ENCODE assay signal across 15 cellular contexts in the genomic region with DNA sequence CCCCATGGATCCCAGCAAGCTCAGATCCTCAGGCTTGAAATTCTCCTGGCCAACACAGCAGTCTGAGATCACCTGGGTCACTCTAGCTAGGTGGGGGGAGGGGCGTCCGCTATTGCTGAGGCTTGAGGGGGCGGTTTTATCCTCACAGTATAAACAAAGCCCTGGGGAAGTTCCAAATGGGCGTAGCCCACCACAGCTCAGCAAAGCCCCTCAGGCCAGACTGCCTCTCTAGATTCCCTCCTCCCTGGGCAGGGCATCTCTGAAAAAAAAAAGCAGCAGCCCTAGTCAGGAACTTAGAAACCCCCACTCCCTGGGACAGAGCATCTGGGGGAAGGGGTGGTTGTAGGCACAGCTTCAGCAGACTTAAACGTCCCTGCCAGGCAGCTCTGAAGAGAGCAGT. TPM values are rescaled to one million over a fixed set of nuclear protein-coding genes. Genes with fewer than 3 reads are reported as not detected.
"Had no signal": no experiment of that assay in that cellular context is flagged by ENCODE, and none has a peak within 500 bp of the region (broad histone marks: within the 10 kb centered on the region; RNA-seq: fewer than 3 reads in every experiment).

No MANE protein-coding gene starts in this region.

- DNase-seq: activated CD4-positive, alpha-beta memory T cell treated with anti-CD3 and anti-CD28 coated beads for 36 hours; activated gamma-delta T cell treated with Interleukin-2 at 50 U/mL for 16 hours; activated naive CD8-positive, alpha-beta T cell treated with anti-CD3 and anti-CD28 coated beads, Interleukin-2, amount 10 ng/mL, durations not matched to agents 7 days and 5 days; activated T-cell treated with anti-CD3 and anti-CD28 coated beads, Interleukin-2, amount 50 U/mL, for 48 hours; anterior cingulate cortex; cerebellar nuclear complex; dermis blood vessel endothelial cell; small intestine; T-helper 9 cell; transverse colon had no signal

- H3K27ac Mint-ChIP-seq: activated CD4-positive, alpha-beta memory T cell treated with anti-CD3 and anti-CD28 coated beads for 36 hours; activated naive CD8-positive, alpha-beta T cell treated with anti-CD3 and anti-CD28 coated beads, Interleukin-2, amount 10 ng/mL, durations not matched to agents 7 days and 5 days; mesothelial cell of epicardium had no signal

- H3K27ac ChIP-seq: neutrophil, right atrium auricular region, transverse colon had no signal

- H3K36me3 Mint-ChIP-seq: activated CD4-positive, alpha-beta memory T cell treated with anti-CD3 and anti-CD28 coated beads for 36 hours; activated naive CD8-positive, alpha-beta T cell treated with anti-CD3 and anti-CD28 coated beads, Interleukin-2, amount 10 ng/mL, durations not matched to agents 7 days and 5 days; mesothelial cell of epicardium had no signal

- H3K4me3 Mint-ChIP-seq: activated CD4-positive, alpha-beta memory T cell treated with anti-CD3 and anti-CD28 coated beads for 36 hours; activated naive CD8-positive, alpha-beta T cell treated with anti-CD3 and anti-CD28 coated beads, Interleukin-2, amount 10 ng/mL, durations not matched to agents 7 days and 5 days; mesothelial cell of epicardium had no signal

- H3K9me3 ChIP-seq: neutrophil, transverse colon had no signal

- H3K36me3 ChIP-seq: neutrophil, right atrium auricular region, transverse colon had no signal

- H3K4me1 Mint-ChIP-seq: activated naive CD8-positive, alpha-beta T cell treated with anti-CD3 and anti-CD28 coated beads, Interleukin-2, amount 10 ng/mL, durations not matched to agents 7 days and 5 days; mesothelial cell of epicardium had no signal

- H3K4me3 ChIP-seq: right atrium auricular region, transverse colon had no signal

- H3K27me3 ChIP-seq: neutrophil, right atrium auricular region, transverse colon had no signal

- H3K4me1 ChIP-seq: right atrium auricular region, transverse colon had no signal

- H3K27me3 Mint-ChIP-seq: activated CD4-positive, alpha-beta memory T cell treated with anti-CD3 and anti-CD28 coated beads for 36 hours had no signal

RNA-seq across cellular contexts. Expression of a gene that starts 16.7 kb away (rescaled TPM):
- total RNA-seq: activated CD4-positive, alpha-beta memory T cell treated with anti-CD3 and anti-CD28 coated beads for 36 hours; activated naive CD8-positive, alpha-beta T cell treated with anti-CD3 and anti-CD28 coated beads, Interleukin-2, amount 10 ng/mL, durations not matched to agents 7 days and 5 days; kidney epithelial cell; myocyte had no signal
